Comparison of ENCODE assay signal across 19 cellular contexts in genomic region chr1:211337430-211338227, GRCh38. TPM values are rescaled to one million over a fixed set of nuclear protein-coding genes. Genes with fewer than 3 reads are reported as not detected.
DNase-seq lines count a peak whose midpoint lies in the region; ATAC-seq and TF ChIP-seq lines count a peak whose summit lies in the region.
"Had no signal": no experiment of that assay in that cellular context is flagged by ENCODE, and none has a peak within 500 bp of the region (broad histone marks: within the 10 kb centered on the region; RNA-seq: fewer than 3 reads in every experiment).

No MANE protein-coding gene starts in this region.

- H3K27me3 ChIP-seq in effector memory CD4-positive, alpha-beta T cell (replicated peaks; ENCODE audit: control insufficient read depth, insufficient read depth, low read length, poor library complexity, severe bottlenecking): no peaks in the 10 kb centered on the region
- H3K27me3 ChIP-seq in transverse colon (no peaks in the 10 kb centered on the region), testis (no peaks in the 10 kb centered on the region)
- H3K27me3 ChIP-seq: ovary had no signal

- H3K9me3 Mint-ChIP-seq in natural killer cell: no peaks in the 10 kb centered on the region
- H3K9me3 Mint-ChIP-seq in natural killer cell treated with Interleukin-12 subunit alpha and Interleukin-12 subunit beta and Interleukin-15 and Interleukin-18, amount 100 ng/mL, for 72 hours: no peaks in the 10 kb centered on the region
- H3K9me3 Mint-ChIP-seq in T-cell: no peaks in the 10 kb centered on the region
- H3K9me3 Mint-ChIP-seq: brain; dendritic cell treated with granulocyte-macrophage colony-stimulating factor and Interleukin-4, amounts not matched to agents 40 ng/mL and 50 ng/mL, for 4 days had no signal

- H3K36me3 Mint-ChIP-seq in natural killer cell (no peaks in the 10 kb centered on the region), T-cell (peaks cover 6% of the 10 kb centered on the region)
- no peaks in the 10 kb centered on the region for H3K36me3 Mint-ChIP-seq in natural killer cell treated with Interleukin-12 subunit alpha and Interleukin-12 subunit beta and Interleukin-15 and Interleukin-18, amount 100 ng/mL, for 72 hours
- H3K36me3 Mint-ChIP-seq: brain had no signal

- H3K27ac Mint-ChIP-seq in natural killer cell (peak overlapping the region; percentile 35 to 79), T-cell (peak overlapping the region; percentile 90 to 92)
- H3K27ac Mint-ChIP-seq in natural killer cell treated with Interleukin-12 subunit alpha and Interleukin-12 subunit beta and Interleukin-15 and Interleukin-18, amount 100 ng/mL, for 72 hours: peak overlapping the region in 1 of 2 donors; percentile 89
- H3K27ac Mint-ChIP-seq: dendritic cell treated with granulocyte-macrophage colony-stimulating factor and Interleukin-4, amounts not matched to agents 40 ng/mL and 50 ng/mL, for 4 days had no signal

- no peaks in the 10 kb centered on the region for H3K36me3 ChIP-seq in effector memory CD4-positive, alpha-beta T cell (ENCODE audit: control insufficient read depth, insufficient read depth, low read length)
- H3K36me3 ChIP-seq in transverse colon (no peaks in the 10 kb centered on the region), testis (ENCODE audit: low read depth, missing control alignments) (no peaks in the 10 kb centered on the region)
- H3K36me3 ChIP-seq: ovary, thoracic aorta had no signal

- no peaks in the 10 kb centered on the region for H3K9me3 ChIP-seq in effector memory CD4-positive, alpha-beta T cell (ENCODE audit: control insufficient read depth, low read length)
- H3K9me3 ChIP-seq in transverse colon (no peaks in the 10 kb centered on the region), testis (no peaks in the 10 kb centered on the region)
- H3K9me3 ChIP-seq: mucosa of descending colon, ovary, thoracic aorta had no signal

- ATAC-seq in natural killer cell: no peak
- ATAC-seq in natural killer cell treated with Interleukin-12 subunit alpha and Interleukin-12 subunit beta and Interleukin-15 and Interleukin-18, amount 100 ng/mL, for 72 hours: no peak
- ATAC-seq in T-cell (replicated peaks in 1 of 4): no peak
- ATAC-seq: left lobe of liver had no signal

- POLR2A ChIA-PET in T-cell (lab: Charles Lee): interaction anchor here in 1 of 2 donors (2.1 kb wide), 1 partner anchor 10 kb away, joined by 7 read pairs; no protein-coding TSS in a partner anchor

- TF ChIP-seq CTCF in natural killer cell (IDR thresholded peaks at IDR 0.05) (no peak), transverse colon (IDR thresholded peaks at IDR 0.05) (no peak), testis (IDR thresholded peaks at IDR 0.05) (no peak)

- WGBS in transverse colon (ENCODE audit: low coverage in 1 of 2), 2 donors: 77 to 78% methylated on average over 4 to 7 of the region's 7 CpGs
- WGBS in testis, 2 donors: 69 to 81% methylated on average over 7 of the region's 7 CpGs

- peak overlapping the region; percentile 37 for H3K27ac ChIP-seq in effector memory CD4-positive, alpha-beta T cell (ENCODE audit: insufficient read depth, low read length, poor library complexity, severe bottlenecking)
- peak overlapping the region; percentile 79 to 87 (median 86) for H3K27ac ChIP-seq in transverse colon
- no peak overlapping the region for H3K27ac ChIP-seq in testis
- H3K27ac ChIP-seq: ovary, thoracic aorta had no signal

- no peaks in the 10 kb centered on the region for H3K27me3 Mint-ChIP-seq in natural killer cell (ENCODE audit: low read depth in 2 of 2)
- no peaks in the 10 kb centered on the region for H3K27me3 Mint-ChIP-seq in natural killer cell treated with Interleukin-12 subunit alpha and Interleukin-12 subunit beta and Interleukin-15 and Interleukin-18, amount 100 ng/mL, for 72 hours
- H3K27me3 Mint-ChIP-seq in T-cell: no peaks in the 10 kb centered on the region
- H3K27me3 Mint-ChIP-seq: brain; dendritic cell treated with granulocyte-macrophage colony-stimulating factor and Interleukin-4, amounts not matched to agents 40 ng/mL and 50 ng/mL, for 4 days had no signal

- DNase-seq in natural killer cell (no peak), T-cell (peak in 1 of 34 experiments; percentile 14), transverse colon (no peak), testis (no peak), retina (no peak), NCI-H1105 treated with DMSO at 0.1 percent for 48 hours (lab: John Stamatoyannopoulos, UW) (no peak)
- DNase-seq in natural killer cell treated with Interleukin-12 subunit alpha and Interleukin-12 subunit beta and Interleukin-15 and Interleukin-18, amount 100 ng/mL, for 72 hours (ENCODE audit: low spot score): no peak
- no peak for DNase-seq in effector memory CD4-positive, alpha-beta T cell
- DNase-seq: activated CD8-positive, alpha-beta memory T cell treated with anti-CD3 and anti-CD28 coated beads for 24 hours; DMS153; NCI-H2029 treated with DMSO at 0.1 percent for 48 hours; NCI-H510A treated with DMSO at 0.1 percent for 48 hours; OCI-M1; ovary had no signal

- H3K4me3 Mint-ChIP-seq in natural killer cell (peak overlapping the region; percentile 7), T-cell (peak overlapping the region in 2 of 3 donors; percentile 41 to 76)
- H3K4me3 Mint-ChIP-seq in natural killer cell treated with Interleukin-12 subunit alpha and Interleukin-12 subunit beta and Interleukin-15 and Interleukin-18, amount 100 ng/mL, for 72 hours: no peak overlapping the region
- H3K4me3 Mint-ChIP-seq: brain; dendritic cell treated with granulocyte-macrophage colony-stimulating factor and Interleukin-4, amounts not matched to agents 40 ng/mL and 50 ng/mL, for 4 days had no signal

- H3K4me3 ChIP-seq in effector memory CD4-positive, alpha-beta T cell (ENCODE audit: insufficient read depth, low read depth, low read length, poor library complexity, severe bottlenecking): no peak overlapping the region
- no peak overlapping the region for H3K4me3 ChIP-seq in transverse colon
- no peak overlapping the region for H3K4me3 ChIP-seq in testis
- H3K4me3 ChIP-seq: mucosa of descending colon, ovary, thoracic aorta had no signal

- in situ Hi-C loops in transverse colon (cut with MboI; ENCODE audit: low pct_ligation_motif_present in 1 of 4, low pct_unique_long_range_greater_than_20kb in 1 of 4, low sequenced_read_pairs in 3 of 4): no loop called here

- intact Hi-C loops in natural killer cell (cut with micrococcal nuclease): no loop called here
- intact Hi-C loops in transverse colon (cut with DNase I; ENCODE audit: low total_unique reads): no loop called here
- intact Hi-C loops in testis (cut with DNase I; ENCODE audit: low total_unique reads): loop anchor here (10.0 kb wide), 1 partner anchor 317 kb away; no protein-coding TSS in a partner anchor

- H3K4me1 ChIP-seq in effector memory CD4-positive, alpha-beta T cell (ENCODE audit: control insufficient read depth, insufficient read depth, low read length, poor library complexity, severe bottlenecking): peaks cover 60% of the 10 kb centered on the region
- H3K4me1 ChIP-seq in transverse colon (peaks cover 47 to 83% (median 66%) of the 10 kb centered on the region in 4 donors), testis (peaks cover under 1% of the 10 kb centered on the region)

- TF ChIP-seq POLR2A in transverse colon (IDR thresholded peaks at IDR 0.05): no peak
- TF ChIP-seq POLR2A in testis (IDR thresholded peaks at IDR 0.05): no peak

- TF ChIP-seq EP300 in transverse colon (IDR thresholded peaks at IDR 0.05; ENCODE audit: low read depth): no peak

- CTCF ChIA-PET in T-cell (lab: Charles Lee): interaction anchor here (0.7 to 1.1 kb wide), 4 partner anchors 12 to 102 kb away, joined by 3 to 4 read pairs (median 3); no protein-coding TSS in a partner anchor

- H3K4me1 Mint-ChIP-seq in natural killer cell (peaks cover 80 to 82% of the 10 kb centered on the region in 2 donors), T-cell (peaks cover 94 to 99% (median 94%) of the 10 kb centered on the region in 3 donors)
- H3K4me1 Mint-ChIP-seq in natural killer cell treated with Interleukin-12 subunit alpha and Interleukin-12 subunit beta and Interleukin-15 and Interleukin-18, amount 100 ng/mL, for 72 hours (ENCODE audit: low read depth in 2 of 2): peaks cover 70 to 71% of the 10 kb centered on the region in 2 donors

RNA-seq across cellular contexts. Expression of gene TRAF5, which starts 11.0 kb away (rescaled TPM):
- 10 to 100 TPM; 52.3 to 74.4 (median 55.6) TPM for total RNA-seq in natural killer cell
- total RNA-seq in natural killer cell treated with Interleukin-12 subunit alpha and Interleukin-12 subunit beta and Interleukin-15 and Interleukin-18, amount 100 ng/mL, for 72 hours: 10 to 100 TPM; 27.8 to 46.7 TPM
- total RNA-seq in T-cell: 10 to 100 TPM; 49.5 to 64.5 (median 57.2) TPM
- total RNA-seq in transverse colon: 10 to 100 TPM; 10.5 to 30.5 (median 17.0) TPM
- 10 to 100 TPM; 20.3 to 22.2 TPM for total RNA-seq in testis
- polyA plus RNA-seq in testis (ENCODE audit: insufficient read depth, low read depth, low replicate concordance): 25.1 TPM

Comparison
In these comparisons a context has a peak if more than half of its experiments do, and no peak if none do; other contexts are left out.
1. H3K27ac ChIP-seq: peak in effector memory CD4-positive, alpha-beta T cell (single experiment) and transverse colon (4 of 4); none in testis (0 of 2).